In the genomic region with DNA sequence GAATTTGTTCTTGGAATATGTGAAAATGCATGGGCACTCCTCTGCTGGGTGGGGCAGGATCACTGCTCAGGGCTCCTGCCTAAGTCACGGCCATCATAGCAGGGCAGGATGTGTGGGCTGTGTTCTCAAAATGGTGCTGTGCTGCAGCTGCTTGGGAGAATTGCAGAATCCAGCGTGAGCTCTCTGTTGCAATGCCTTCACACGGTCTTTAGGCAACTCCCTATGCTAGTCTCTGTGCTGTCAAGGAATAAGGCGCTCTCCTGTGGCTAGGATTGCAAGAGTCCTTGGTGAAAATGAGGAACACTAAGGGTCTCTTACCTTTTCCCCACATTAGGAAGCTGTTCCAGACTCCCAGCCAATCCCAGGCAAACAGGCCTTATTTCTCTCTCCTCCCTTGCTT, we compare ENCODE assay signal across 16 cellular contexts.
"Had no signal": no experiment of that assay in that cellular context is flagged by ENCODE, and none has a peak within 500 bp of the region (broad histone marks: within the 10 kb centered on the region; RNA-seq: fewer than 3 reads in every experiment).

No MANE protein-coding gene starts in this region.

- ATAC-seq: psoas muscle, sciatic nerve had no signal

- H3K4me3 ChIP-seq: psoas muscle, transverse colon had no signal

- H3K9me3 ChIP-seq: transverse colon had no signal

- H3K27ac ChIP-seq: psoas muscle, transverse colon had no signal

- DNase-seq: activated CD4-positive, alpha-beta T cell treated with anti-CD3 and anti-CD28 coated beads, Interleukin-2, amount 10 ng/mL, durations not matched to agents 7 days and 5 days; activated T-cell treated with anti-CD3 and anti-CD28 coated beads for 4 hours; amygdala; dermis blood vessel endothelial cell; endodermal cell; glutamatergic neuron; mesendoderm; nephron progenitor cell; psoas muscle; spleen; stimulated activated CD4-positive, alpha-beta T cell treated with anti-CD3 and anti-CD28 coated beads, Interleukin-1b, Interleukin-23, amount 100 ng/mL, for 48 hours; stimulated activated naive CD4-positive, alpha-beta T cell; substantia nigra; T1000; transverse colon had no signal

- H3K36me3 ChIP-seq: spleen, transverse colon had no signal

- H3K27me3 ChIP-seq: spleen, transverse colon had no signal

- H3K4me1 ChIP-seq: psoas muscle had no signal
